Comparison of ENCODE assay signal across 8 cellular contexts in the genomic region with DNA sequence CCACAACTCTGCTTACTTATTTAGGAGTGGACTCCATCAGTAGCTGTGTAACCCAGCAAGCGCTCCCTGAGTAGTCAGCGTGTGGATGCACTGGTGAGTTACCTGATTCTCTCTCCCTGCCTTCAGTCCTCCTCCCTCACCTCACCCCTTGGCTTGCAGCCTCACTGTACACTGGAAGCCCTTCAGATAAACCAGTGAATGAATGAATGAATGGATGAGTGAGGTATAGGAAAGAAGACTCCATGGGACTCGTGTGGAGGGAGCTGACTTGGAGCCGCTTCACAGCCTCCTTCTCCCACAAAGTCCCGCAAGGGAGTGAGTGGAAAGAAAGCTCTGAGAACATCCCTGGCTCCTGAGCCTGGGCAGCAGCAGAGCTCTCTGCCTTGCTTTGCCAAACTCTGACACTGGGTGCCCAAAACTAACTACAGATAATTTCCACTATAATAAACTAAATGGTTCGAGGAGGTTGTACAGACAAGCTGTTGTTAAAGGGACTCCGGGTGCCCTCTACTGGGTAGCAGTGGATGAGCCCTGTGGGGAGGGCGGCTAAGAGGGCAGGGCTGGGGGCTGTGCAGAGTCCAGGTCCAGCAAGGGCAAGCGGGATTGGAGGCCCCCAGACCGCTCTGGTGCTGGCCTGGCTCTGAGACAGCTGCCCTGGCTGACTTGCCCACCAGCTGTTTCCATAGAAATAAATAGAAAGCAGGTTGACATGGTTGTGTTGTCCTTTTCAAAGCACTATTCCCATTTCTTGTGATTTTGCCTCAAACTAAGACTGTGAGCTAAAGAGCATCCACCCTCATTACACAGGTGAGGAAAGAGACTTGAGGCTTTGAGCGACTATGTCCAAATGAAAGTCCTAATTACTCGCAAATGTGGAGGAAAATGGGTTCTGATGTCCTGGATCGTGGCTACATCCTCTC.
DNase-seq lines count a peak whose midpoint lies in the region; ATAC-seq and TF ChIP-seq lines count a peak whose summit lies in the region.

No MANE protein-coding gene starts in this region.

- in situ Hi-C loops in SK-MEL-5 (cut with HindIII; ENCODE audit: low pct_unique_long_range_greater_than_20kb, low sequenced_read_pairs) = no loop called here

- peak; percentile 40 for ATAC-seq in foreskin keratinocyte

- H3K36me3 ChIP-seq in BLaER1 (no peaks in the 10 kb centered on the region), H7 (replicated peaks; ENCODE audit: control insufficient read depth, insufficient read depth, low read length) (no peaks in the 10 kb centered on the region)
- no peaks in the 10 kb centered on the region for H3K36me3 ChIP-seq in effector memory CD4-positive, alpha-beta T cell (ENCODE audit: control insufficient read depth, insufficient read depth, low read length)

- H3K4me1 ChIP-seq in BLaER1 (peaks cover 89% of the 10 kb centered on the region), foreskin keratinocyte (peaks cover 1% of the 10 kb centered on the region)
- H3K4me1 ChIP-seq in effector memory CD4-positive, alpha-beta T cell (ENCODE audit: control insufficient read depth, insufficient read depth, low read length, poor library complexity, severe bottlenecking) = no peaks in the 10 kb centered on the region

- H4K20me1 ChIP-seq in BLaER1 = no peaks in the 10 kb centered on the region

- TF ChIP-seq CTCF in foreskin keratinocyte (conservative IDR thresholded peaks at IDR 0.05) = peak; percentile 60

- H3K9me3 ChIP-seq in BLaER1 = no peaks in the 10 kb centered on the region
- H3K9me3 ChIP-seq in effector memory CD4-positive, alpha-beta T cell (ENCODE audit: control insufficient read depth, low read length) = no peaks in the 10 kb centered on the region

- H3K27me3 ChIP-seq in BLaER1 (no peaks in the 10 kb centered on the region), H7 (ENCODE audit: control insufficient read depth, insufficient read depth, low read length) (no peaks in the 10 kb centered on the region), foreskin keratinocyte (no peaks in the 10 kb centered on the region)
- H3K27me3 ChIP-seq in effector memory CD4-positive, alpha-beta T cell (replicated peaks; ENCODE audit: control insufficient read depth, insufficient read depth, low read length, poor library complexity, severe bottlenecking) = no peaks in the 10 kb centered on the region

- H3K27ac ChIP-seq in BLaER1 = peak overlapping the region; percentile 78
- H3K27ac ChIP-seq in foreskin keratinocyte = no peak overlapping the region
- no peak overlapping the region for H3K27ac ChIP-seq in effector memory CD4-positive, alpha-beta T cell (ENCODE audit: insufficient read depth, low read length, poor library complexity, severe bottlenecking)

- H3K9ac ChIP-seq in BLaER1 = peak overlapping the region; percentile 32; the same call in 1 of the 2 replicates

- H3K4me3 ChIP-seq in BLaER1 (no peak overlapping the region), H7 (ENCODE audit: insufficient read depth, low read depth, low read length) (no peak overlapping the region)
- no peak overlapping the region for H3K4me3 ChIP-seq in effector memory CD4-positive, alpha-beta T cell (ENCODE audit: insufficient read depth, low read depth, low read length, poor library complexity, severe bottlenecking)

- DNase-seq in H7 (peak; percentile 81), SK-MEL-5 (ENCODE audit: low read depth, low spot score) (peak; percentile 60), foreskin keratinocyte (peak in 1 of 2 donors; percentile 11), putamen (ENCODE audit: low spot score) (peak; percentile 46), activated gamma-delta T cell (lab: John Stamatoyannopoulos, UW) (no peak), GDM1 (lab: John Stamatoyannopoulos, UW) (no peak)
- DNase-seq in effector memory CD4-positive, alpha-beta T cell = no peak

- H3K4me2 ChIP-seq in BLaER1 = peak overlapping the region; percentile 89

Comparison
In these comparisons a context has a peak if more than half of its experiments do, and no peak if none do; other contexts are left out.
1. DNase-seq: peak in H7 (single experiment), SK-MEL-5 (single experiment) and putamen (single experiment); none in activated gamma-delta T cell (single experiment), effector memory CD4-positive, alpha-beta T cell (0 of 3) and GDM1 (single experiment).